In the genomic region with DNA sequence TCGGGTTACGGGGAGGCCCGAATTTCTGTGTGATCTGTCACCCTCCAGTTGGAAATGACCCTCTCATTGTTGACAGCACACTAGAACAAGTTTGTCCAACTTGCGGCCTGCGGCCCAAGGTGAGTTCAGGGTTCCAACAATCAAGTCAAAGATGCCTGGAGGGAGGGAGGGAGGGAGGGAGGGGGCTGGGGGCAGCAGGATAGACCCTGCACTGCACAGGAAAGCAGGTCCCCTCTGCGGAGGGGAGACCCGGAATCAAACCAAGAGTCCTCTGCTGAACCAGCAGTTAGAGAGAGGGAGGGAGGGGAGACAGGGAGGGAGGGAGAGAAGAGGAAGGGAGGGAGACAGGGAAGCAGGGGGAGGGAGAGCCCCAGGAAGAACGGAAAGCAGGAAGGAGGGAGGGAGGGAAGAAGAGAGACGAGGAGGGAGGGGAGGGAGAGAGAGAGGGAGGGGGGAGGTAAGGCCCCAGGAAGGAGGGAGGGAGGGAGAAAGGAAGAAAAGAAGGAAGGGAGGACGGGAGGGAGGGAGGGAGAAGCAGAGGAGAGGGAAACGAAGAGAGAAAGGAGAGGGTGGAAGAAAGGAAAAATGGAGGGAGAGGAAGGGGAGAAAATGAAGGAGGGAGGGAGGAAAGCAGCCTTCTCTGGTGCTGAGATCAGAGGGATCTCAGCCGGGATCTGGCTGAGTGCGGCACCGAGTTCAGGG, we compare ENCODE assay signal across 9 cellular contexts.
DNase-seq lines count a peak whose midpoint lies in the region; ATAC-seq and TF ChIP-seq lines count a peak whose summit lies in the region.
"Had no signal": no experiment of that assay in that cellular context is flagged by ENCODE, and none has a peak within 500 bp of the region (broad histone marks: within the 10 kb centered on the region; RNA-seq: fewer than 3 reads in every experiment).

No MANE protein-coding gene starts in this region.

- no peak for TF ChIP-seq EP300 in suprapubic skin (IDR thresholded peaks at IDR 0.05)

- no peaks in the 10 kb centered on the region for H3K9me3 ChIP-seq in suprapubic skin

- H3K9me3 Mint-ChIP-seq in HFFc6 (no peaks in the 10 kb centered on the region), brain (peaks cover 3 to 10% (median 6%) of the 10 kb centered on the region in 5 experiments)
- H3K9me3 Mint-ChIP-seq: activated T-cell treated with anti-CD3 and anti-CD28 coated beads, Interleukin-2, amount 50 U/mL, for 24 hours had no signal

- no peaks in the 10 kb centered on the region for H3K36me3 ChIP-seq in suprapubic skin

- H3K4me1 Mint-ChIP-seq in HFFc6 (ENCODE audit: low read depth) (peaks cover 57% of the 10 kb centered on the region), brain (peaks cover 30% of the 10 kb centered on the region)

- DNase-seq in HFFc6: no peak
- DNase-seq in left lobe of liver (ENCODE audit: low spot score): peak; percentile 33
- DNase-seq in suprapubic skin (ENCODE audit: low spot score in 2 of 2): no peak
- DNase-seq in amniotic stem cell (lab: John Stamatoyannopoulos, UW): no peak
- no peak for DNase-seq in NCI-H1930 (lab: John Stamatoyannopoulos, UW)
- DNase-seq in RWPE1 (ENCODE audit: low spot score): no peak
- DNase-seq in SW 1271 (lab: John Stamatoyannopoulos, UW): no peak

- H3K4me3 Mint-ChIP-seq in HFFc6 (peak overlapping the region; percentile 37; the same call in 1 of the 2 replicates), brain (peak overlapping the region in 3 of 5 experiments; percentile 44 to 55 (median 55))
- H3K4me3 Mint-ChIP-seq: activated T-cell treated with anti-CD3 and anti-CD28 coated beads, Interleukin-2, amount 50 U/mL, for 24 hours had no signal

- no peak for ATAC-seq in left lobe of liver

- CTCF ChIA-PET in RWPE1 (lab: Yijun Ruan, JAX): interaction anchor here (0.6 to 2.2 kb wide), 4 partner anchors 8 to 1127 kb away, joined by 3 to 7 read pairs (median 3); no protein-coding TSS in a partner anchor

- TF ChIP-seq CTCF in HFFc6 (IDR thresholded peaks at IDR 0.05) (no peak), brain (conservative IDR thresholded peaks at IDR 0.05) (no peak), suprapubic skin (IDR thresholded peaks at IDR 0.05) (no peak), RWPE1 (conservative IDR thresholded peaks at IDR 0.05; ENCODE audit: low read depth) (no peak)

- H3K27ac ChIP-seq in suprapubic skin: no peak overlapping the region
- H3K27ac ChIP-seq in RWPE1: no peak overlapping the region

- H3K27ac Mint-ChIP-seq in HFFc6 (no peak overlapping the region), brain (peak overlapping the region in 2 of 5 experiments; percentile 36 to 37)
- H3K27ac Mint-ChIP-seq: activated T-cell treated with anti-CD3 and anti-CD28 coated beads, Interleukin-2, amount 50 U/mL, for 24 hours had no signal

- POLR2A ChIA-PET in RWPE1 (lab: Yijun Ruan, JAX; ENCODE audit: low non-redundant PET): no interaction called here

- no peak for TF ChIP-seq POLR2A in suprapubic skin (IDR thresholded peaks at IDR 0.05)

- 56% methylated on average over 14 of the region's 14 CpGs for WGBS in suprapubic skin

- peaks cover 52% of the 10 kb centered on the region for H3K4me1 ChIP-seq in suprapubic skin

- H3K27me3 Mint-ChIP-seq in HFFc6 (ENCODE audit: insufficient read depth) (peaks cover 4% of the 10 kb centered on the region; the same call in 1 of the 2 replicates), brain (peaks cover 18% of the 10 kb centered on the region)

- H3K36me3 Mint-ChIP-seq in HFFc6 (ENCODE audit: low read depth): no peaks in the 10 kb centered on the region
- no peaks in the 10 kb centered on the region for H3K36me3 Mint-ChIP-seq in brain

- H3K27me3 ChIP-seq in suprapubic skin: no peaks in the 10 kb centered on the region

- peak overlapping the region; percentile 31 for H3K4me3 ChIP-seq in suprapubic skin
